Comparison of ENCODE assay signal across 22 cellular contexts in the genomic region with DNA sequence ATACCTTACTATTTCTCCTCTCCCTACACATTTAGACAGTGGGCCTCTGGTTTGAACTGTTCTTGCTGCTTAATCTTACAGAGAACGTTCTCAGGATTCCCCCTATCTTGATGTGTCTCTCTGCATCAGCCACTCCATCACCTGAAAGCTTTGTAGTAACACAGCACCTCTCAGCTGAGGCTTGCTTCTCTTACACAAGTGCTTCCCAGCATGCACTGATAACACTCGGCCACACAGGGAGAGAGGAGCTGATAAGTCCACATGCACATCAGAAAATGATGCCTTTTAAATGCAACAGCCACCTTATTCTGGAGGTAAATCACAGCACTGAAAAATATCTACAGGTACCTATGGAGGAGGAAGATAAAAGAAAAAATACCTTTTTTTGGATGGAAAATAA.
"Had no signal": no experiment of that assay in that cellular context is flagged by ENCODE, and none has a peak within 500 bp of the region (broad histone marks: within the 10 kb centered on the region; RNA-seq: fewer than 3 reads in every experiment).

No MANE protein-coding gene starts in this region.

- H3K27me3 ChIP-seq: SJSA1 had no signal

- H3K9me3 ChIP-seq: SJSA1 had no signal

- H3K4me3 ChIP-seq: K562, MG63, SJSA1, SK-N-MC had no signal

- DNase-seq: MG63, NCI-H1092, NCI-H1105 treated with DMSO at 0.1 percent for 48 hours, NCI-H1417 treated with DMSO at 0.1 percent for 48 hours, NCI-H146, NCI-H1694 treated with DMSO at 0.1 percent for 48 hours, NCI-H1930, NCI-H2081, NCI-H2107, NCI-H2227 treated with DMSO at 0.1 percent for 48 hours, NCI-H524, NCI-H526 treated with DMSO at 0.1 percent for 48 hours, NCI-H748 treated with DMSO at 0.1 percent for 48 hours, Right ventricle myocardium superior, RPMI8226, SIG-M5 had no signal

- H3K27ac ChIP-seq: HL-60, KMS-11, SJSA1, SK-N-MC had no signal

- ATAC-seq: K562 had no signal

- H3K27ac Mint-ChIP-seq: IgD-negative memory B cell had no signal

- H3K9ac ChIP-seq: KMS-11 had no signal

- H3K4me1 ChIP-seq: SJSA1 had no signal

- H3K36me3 Mint-ChIP-seq: IgD-negative memory B cell had no signal

- H3K36me3 ChIP-seq: MG63, SJSA1 had no signal

- H3K4me2 ChIP-seq: KMS-11 had no signal
